38 cellular contexts compared by ENCODE assay signal in the genomic region with DNA sequence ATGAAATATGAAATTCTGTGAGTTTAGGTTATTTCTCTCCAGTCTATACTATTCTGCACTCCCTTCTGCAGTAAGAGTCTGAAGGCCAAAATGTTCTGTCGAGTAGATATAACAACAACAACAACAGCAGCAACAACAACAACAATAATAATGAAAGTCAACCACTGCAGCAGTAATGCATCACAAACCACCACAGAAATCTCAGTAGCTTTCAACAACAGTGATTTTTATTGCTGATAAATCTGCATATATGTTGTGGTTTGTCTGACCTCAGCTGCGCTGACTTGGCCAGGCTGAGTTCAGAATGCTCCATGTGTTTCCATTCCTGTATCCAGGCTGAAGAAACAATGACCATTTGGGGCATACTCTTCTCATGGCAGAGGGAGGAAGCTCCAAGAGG. TPM values are rescaled to one million over a fixed set of nuclear protein-coding genes. Genes with fewer than 3 reads are reported as not detected.
"Had no signal": no experiment of that assay in that cellular context is flagged by ENCODE, and none has a peak within 500 bp of the region (broad histone marks: within the 10 kb centered on the region; RNA-seq: fewer than 3 reads in every experiment).

No MANE protein-coding gene starts in this region.

- H3K27ac ChIP-seq: KMS-11 had no signal

- H3K4me2 ChIP-seq: KMS-11 had no signal

- H3K9ac ChIP-seq: KMS-11 had no signal

- DNase-seq: Karpas-422, Kasumi-1, MG63, MM.1S, MV-4-11, NCI-H1048, NCI-H1092, NCI-H1092 treated with DMSO at 0.1 percent for 48 hours, NCI-H1105, NCI-H1105 treated with DMSO at 0.1 percent for 48 hours, NCI-H1417, NCI-H1417 treated with DMSO at 0.1 percent for 48 hours, NCI-H1436, NCI-H1436 treated with DMSO at 0.1 percent for 48 hours, NCI-H146, NCI-H1694, NCI-H1694 treated with DMSO at 0.1 percent for 48 hours, NCI-H187, NCI-H187 treated with DMSO at 0.1 percent for 48 hours, NCI-H1930, NCI-H2029, NCI-H2029 treated with DMSO at 0.1 percent for 48 hours, NCI-H2081, NCI-H2081 treated with DMSO at 0.1 percent for 48 hours, NCI-H2107, NCI-H2171, NCI-H2171 treated with DMSO at 0.1 percent for 48 hours, NCI-H2227 treated with DMSO at 0.1 percent for 48 hours, NCI-H226, NCI-H345, NCI-H446, NCI-H446 treated with DMSO at 0.1 percent for 48 hours, NCI-H510A, NCI-H510A treated with DMSO at 0.1 percent for 48 hours had no signal

- H3K4me3 ChIP-seq: MG63 had no signal

- H3K9me3 ChIP-seq: MG63 had no signal

- H3K36me3 ChIP-seq: MG63 had no signal

- H3K27me3 ChIP-seq: MG63 had no signal

RNA-seq across cellular contexts. Expression of gene CALCA, which starts 47.9 kb away (rescaled TPM):
- total RNA-seq: LHCN-M2, M059J, MCF 10A had no signal
